In genomic region chr22:49240472-49240871, GRCh38 we compare ENCODE assay signal across 31 cellular contexts.
"Had no signal": no experiment of that assay in that cellular context is flagged by ENCODE, and none has a peak within 500 bp of the region (broad histone marks: within the 10 kb centered on the region; RNA-seq: fewer than 3 reads in every experiment).

No MANE protein-coding gene starts in this region.

- H3K9me3 ChIP-seq: adrenal gland, body of pancreas, colonic mucosa, gastrocnemius medialis, lower lobe of right lung, mucosa of descending colon, neutrophil, ovary, sigmoid colon had no signal

- H3K27me3 ChIP-seq: adrenal gland, body of pancreas, colonic mucosa, gastrocnemius medialis, neutrophil, ovary, tibial nerve had no signal

- H3K27ac ChIP-seq: adrenal gland, body of pancreas, colonic mucosa, gastrocnemius medialis, lower lobe of right lung, neutrophil, ovary, sigmoid colon, tibial nerve had no signal

- H3K4me1 Mint-ChIP-seq: activated naive CD8-positive, alpha-beta T cell treated with anti-CD3 and anti-CD28 coated beads for 36 hours; stimulated activated memory B cell treated with anti-CD40 and anti-IgM and Interleukin-4, amounts not matched to agents 10 μg/mL and 1 μg/mL and 100 μg/mL, for 72 hours; stimulated activated naive CD8-positive, alpha-beta T cell treated with anti-CD3 and anti-CD28 coated beads, Interleukin-15, amount 100 ng/mL, for 72 hours had no signal

- DNase-seq: activated CD4-positive, alpha-beta T cell treated with anti-CD3 and anti-CD28 coated beads for 1 hour; activated CD8-positive, alpha-beta T cell treated with anti-CD3 and anti-CD28 coated beads, Interleukin-2, amount 10 ng/mL, durations not matched to agents 7 days and 5 days; activated effector memory CD4-positive, alpha-beta T cell treated with anti-CD3 and anti-CD28 coated beads, Interleukin-2, amount 50 U/mL, for 16 hours; activated naive CD4-positive, alpha-beta T cell treated with anti-CD3 and anti-CD28 coated beads for 36 hours; activated naive CD8-positive, alpha-beta T cell treated with anti-CD3 and anti-CD28 coated beads for 36 hours; body of pancreas; cerebellar nuclear complex; colonic mucosa; endodermal cell; gastrocnemius medialis; hippocampal formation; lower lobe of right lung; mesenchymal stem cell; mucosa of descending colon; retina; sigmoid colon; small intestine; stimulated activated CD4-positive, alpha-beta T cell treated with anti-CD3 and anti-CD28 coated beads, Interleukin-1b, Interleukin-23, amount 100 ng/mL, for 48 hours; stimulated activated CD4-positive, alpha-beta T cell treated with anti-CD3 and anti-CD28 coated beads, Interleukin-4, amount 100 ng/mL, for 4 hours; stimulated activated CD8-positive, alpha-beta memory T cell treated with anti-CD3 and anti-CD28 coated beads, Interleukin-4, amount 100 ng/mL, for 48 hours; stimulated activated naive CD8-positive, alpha-beta T cell treated with anti-CD3 and anti-CD28 coated beads, Interleukin-15, amount 100 ng/mL, for 72 hours; substantia nigra; T-helper 2 cell had no signal

- H3K36me3 ChIP-seq: adrenal gland, colonic mucosa, gastrocnemius medialis, lower lobe of right lung, neutrophil, ovary, sigmoid colon, tibial nerve had no signal

- H3K9me3 Mint-ChIP-seq: activated naive CD4-positive, alpha-beta T cell treated with anti-CD3 and anti-CD28 coated beads for 36 hours; activated naive CD8-positive, alpha-beta T cell treated with anti-CD3 and anti-CD28 coated beads for 36 hours; endodermal cell; natural killer cell treated with Interleukin-12 subunit alpha and Interleukin-12 subunit beta and Interleukin-15 and Interleukin-18, amount 100 ng/mL, for 72 hours; stimulated activated naive CD8-positive, alpha-beta T cell treated with anti-CD3 and anti-CD28 coated beads, Interleukin-15, amount 100 ng/mL, for 72 hours had no signal

- H3K4me3 ChIP-seq: adrenal gland, body of pancreas, colonic mucosa, gastrocnemius medialis, lower lobe of right lung, mucosa of descending colon, ovary, sigmoid colon, tibial nerve had no signal

- H3K4me1 ChIP-seq: adrenal gland, body of pancreas, colonic mucosa, gastrocnemius medialis, lower lobe of right lung, sigmoid colon, tibial nerve had no signal

- H3K4me3 Mint-ChIP-seq: activated CD8-positive, alpha-beta T cell treated with anti-CD3 and anti-CD28 coated beads, Interleukin-2, amount 10 ng/mL, durations not matched to agents 7 days and 5 days; activated naive CD4-positive, alpha-beta T cell treated with anti-CD3 and anti-CD28 coated beads for 36 hours; activated naive CD8-positive, alpha-beta T cell treated with anti-CD3 and anti-CD28 coated beads for 36 hours; endodermal cell; natural killer cell treated with Interleukin-12 subunit alpha and Interleukin-12 subunit beta and Interleukin-15 and Interleukin-18, amount 100 ng/mL, for 72 hours; stimulated activated memory B cell treated with anti-CD40 and anti-IgM and Interleukin-4, amounts not matched to agents 10 μg/mL and 1 μg/mL and 100 μg/mL, for 72 hours; stimulated activated naive CD8-positive, alpha-beta T cell treated with anti-CD3 and anti-CD28 coated beads, Interleukin-15, amount 100 ng/mL, for 72 hours; WTC11 had no signal

- H3K27ac Mint-ChIP-seq: activated CD8-positive, alpha-beta T cell treated with anti-CD3 and anti-CD28 coated beads, Interleukin-2, amount 10 ng/mL, durations not matched to agents 7 days and 5 days; activated naive CD4-positive, alpha-beta T cell treated with anti-CD3 and anti-CD28 coated beads for 36 hours; activated naive CD8-positive, alpha-beta T cell treated with anti-CD3 and anti-CD28 coated beads for 36 hours; endodermal cell; natural killer cell treated with Interleukin-12 subunit alpha and Interleukin-12 subunit beta and Interleukin-15 and Interleukin-18, amount 100 ng/mL, for 72 hours; progenitor cell of endocrine pancreas; stimulated activated memory B cell treated with anti-CD40 and anti-IgM and Interleukin-4, amounts not matched to agents 10 μg/mL and 1 μg/mL and 100 μg/mL, for 72 hours; stimulated activated naive CD8-positive, alpha-beta T cell treated with anti-CD3 and anti-CD28 coated beads, Interleukin-15, amount 100 ng/mL, for 72 hours; WTC11 had no signal

- H3K36me3 Mint-ChIP-seq: activated naive CD8-positive, alpha-beta T cell treated with anti-CD3 and anti-CD28 coated beads for 36 hours; natural killer cell treated with Interleukin-12 subunit alpha and Interleukin-12 subunit beta and Interleukin-15 and Interleukin-18, amount 100 ng/mL, for 72 hours; stimulated activated memory B cell treated with anti-CD40 and anti-IgM and Interleukin-4, amounts not matched to agents 10 μg/mL and 1 μg/mL and 100 μg/mL, for 72 hours; WTC11 had no signal

- ATAC-seq: activated CD8-positive, alpha-beta T cell treated with anti-CD3 and anti-CD28 coated beads, Interleukin-2, amount 10 ng/mL, durations not matched to agents 7 days and 5 days; body of pancreas; gastrocnemius medialis; mucosa of descending colon; natural killer cell treated with Interleukin-12 subunit alpha and Interleukin-12 subunit beta and Interleukin-15 and Interleukin-18, amount 100 ng/mL, for 72 hours; stimulated activated memory B cell treated with anti-CD40 and anti-IgM and Interleukin-4, amounts not matched to agents 10 μg/mL and 1 μg/mL and 100 μg/mL, for 72 hours; stimulated activated naive CD8-positive, alpha-beta T cell treated with anti-CD3 and anti-CD28 coated beads, Interleukin-15, amount 100 ng/mL, for 72 hours; WTC11 had no signal
